In genomic region chr12:32519047-32519446, GRCh38 we compare ENCODE assay signal across 20 cellular contexts.
DNase-seq lines count a peak whose midpoint lies in the region; ATAC-seq and TF ChIP-seq lines count a peak whose summit lies in the region.
"Had no signal": no experiment of that assay in that cellular context is flagged by ENCODE, and none has a peak within 500 bp of the region (broad histone marks: within the 10 kb centered on the region; RNA-seq: fewer than 3 reads in every experiment).

No MANE protein-coding gene starts in this region.

- H3K36me3 ChIP-seq in DOHH2 (ENCODE audit: control insufficient read depth, low read length) = no peaks in the 10 kb centered on the region
- H3K36me3 ChIP-seq in upper lobe of right lung = no peaks in the 10 kb centered on the region
- H3K36me3 ChIP-seq: BLaER1 treated with 17β-estradiol and CSF1 and Interleukin-3, amounts not matched to agents 10 nM and 100 nM had no signal

- H3K9me3 ChIP-seq in DOHH2 (ENCODE audit: control insufficient read depth, insufficient read depth, low read length) (no peaks in the 10 kb centered on the region), upper lobe of right lung (no peaks in the 10 kb centered on the region)
- H3K9me3 ChIP-seq: A549; BLaER1 treated with 17β-estradiol and CSF1 and Interleukin-3, amounts not matched to agents 10 nM and 100 nM; Caco-2 had no signal

- no peak for TF ChIP-seq CTCF in DOHH2 (IDR thresholded peaks at IDR 0.05; ENCODE audit: low read depth, low read length, poor library complexity, severe bottlenecking)
- TF ChIP-seq CTCF in upper lobe of right lung (IDR thresholded peaks at IDR 0.05) = no peak

- H3K4me1 ChIP-seq in DOHH2 (ENCODE audit: control insufficient read depth, low read length) = peaks cover 94% of the 10 kb centered on the region
- peaks cover 14% of the 10 kb centered on the region for H3K4me1 ChIP-seq in upper lobe of right lung
- H3K4me1 ChIP-seq: A549 had no signal

- peak; percentile 27 for ATAC-seq in upper lobe of right lung
- ATAC-seq: A549; CD8-positive, alpha-beta T cell; GM12878 had no signal

- no peaks in the 10 kb centered on the region for H4K20me1 ChIP-seq in DOHH2 (ENCODE audit: control insufficient read depth, insufficient read depth, low read depth, low read length)
- H4K20me1 ChIP-seq: BLaER1 treated with 17β-estradiol and CSF1 and Interleukin-3, amounts not matched to agents 10 nM and 100 nM had no signal

- peaks cover 67% of the 10 kb centered on the region for H3F3A ChIP-seq in DOHH2 (ENCODE audit: control insufficient read depth, insufficient read depth)

- no peaks in the 10 kb centered on the region for H3K9me2 ChIP-seq in DOHH2 (replicated peaks; ENCODE audit: control insufficient read depth, low read length)

- DNase-seq in NCI-H2029 (lab: John Stamatoyannopoulos, UW) (peak; percentile 33), NCI-H2029 treated with DMSO at 0.1 percent for 48 hours (lab: John Stamatoyannopoulos, UW) (no peak), DMS53 (lab: John Stamatoyannopoulos, UW) (peak; percentile 67), upper lobe of right lung (no peak), mucosa of gallbladder (ENCODE audit: low spot score) (no peak), middle frontal gyrus (ENCODE audit: extremely low spot score, low spot score) (no peak)
- DNase-seq: AML-193; Caco-2; Calu3; CD4-positive, alpha-beta T cell; CD8-positive, alpha-beta T cell; DMS79 treated with DMSO at 0.1 percent for 48 hours; EL; GDM1 had no signal

- no peaks in the 10 kb centered on the region for H3K27me3 ChIP-seq in DOHH2 (ENCODE audit: control insufficient read depth, low read length)
- H3K27me3 ChIP-seq in upper lobe of right lung = no peaks in the 10 kb centered on the region
- H3K27me3 ChIP-seq: BLaER1 treated with 17β-estradiol and CSF1 and Interleukin-3, amounts not matched to agents 10 nM and 100 nM had no signal

- no peaks in the 10 kb centered on the region for H3K79me2 ChIP-seq in DOHH2 (ENCODE audit: control insufficient read depth, low read length)

- H3K4me2 ChIP-seq in DOHH2 (ENCODE audit: low read length) = peak overlapping the region; percentile 32; the same call in 1 of the 2 replicates
- H3K4me2 ChIP-seq: A549; BLaER1 treated with 17β-estradiol and CSF1 and Interleukin-3, amounts not matched to agents 10 nM and 100 nM had no signal

- H3K27ac ChIP-seq in DOHH2 (ENCODE audit: low read depth, low read length) (peak overlapping the region; percentile 93), upper lobe of right lung (no peak overlapping the region)
- H3K27ac ChIP-seq: 22Rv1; A549; BLaER1 treated with 17β-estradiol and CSF1 and Interleukin-3, amounts not matched to agents 10 nM and 100 nM; C4-2B had no signal

- H3K4me3 ChIP-seq in DOHH2 (ENCODE audit: low read length) (no peak overlapping the region), upper lobe of right lung (no peak overlapping the region)
- H3K4me3 ChIP-seq: A549; BLaER1 treated with 17β-estradiol and CSF1 and Interleukin-3, amounts not matched to agents 10 nM and 100 nM; GM12878 had no signal

- intact Hi-C loops in upper lobe of right lung (cut with DNase I) = no loop called here

Comparison
In these comparisons a context has a peak if more than half of its experiments do, and no peak if none do; other contexts are left out.
1. DNase-seq: peak in NCI-H2029 (single experiment) and DMS53 (single experiment); none in NCI-H2029 treated with DMSO at 0.1 percent for 48 hours (single experiment), upper lobe of right lung (single experiment), mucosa of gallbladder (single experiment) and middle frontal gyrus (single experiment).